8 cellular contexts compared by ENCODE assay signal in genomic region chr20:23147964-23148720, GRCh38.
DNase-seq lines count a peak whose midpoint lies in the region; ATAC-seq, FAIRE-seq and TF ChIP-seq lines count a peak whose summit lies in the region.

No MANE protein-coding gene starts in this region.

- no peak for FAIRE-seq in small intestine (lab: Jason Lieb, UNC)

- H3K27me3 ChIP-seq in small intestine (ENCODE audit: control insufficient read depth in 2 of 2, insufficient read depth in 2 of 2, low read length in 2 of 2), result no peaks in the 10 kb centered on the region

- no peak for TF ChIP-seq CTCF in fibroblast of mammary gland (conservative IDR thresholded peaks at IDR 0.05; ENCODE audit: control insufficient read depth, insufficient read depth, low read depth, low read length)

- H3K4me1 ChIP-seq in small intestine (ENCODE audit: control insufficient read depth in 2 of 2, insufficient read depth in 1 of 2, low read depth in 1 of 2, low read length in 1 of 2), result no peaks in the 10 kb centered on the region

- no peaks in the 10 kb centered on the region for H3K36me3 ChIP-seq in small intestine (ENCODE audit: control insufficient read depth in 2 of 2, insufficient read depth in 2 of 2, low read length in 2 of 2)

- ATAC-seq in HG03439 (IDR thresholded peaks at IDR 0.05; ENCODE audit: unreplicated experiment) (peak; percentile 60), HG02970 (IDR thresholded peaks at IDR 0.05; ENCODE audit: low FRiP score, unreplicated experiment) (no peak)

- H3K9me3 ChIP-seq in small intestine (ENCODE audit: control insufficient read depth, low read depth), result no peaks in the 10 kb centered on the region

- peak overlapping the region; percentile 28 to 94 for H3K27ac ChIP-seq in small intestine (ENCODE audit: low read depth in 1 of 2, low read length in 1 of 2)

- peak; percentile 5 to 26 (median 21) for DNase-seq in stimulated activated CD4-positive, alpha-beta T cell treated with anti-CD3 and anti-CD28 coated beads, Interleukin-12 subunit alpha, Interleukin-12 subunit beta, amount 100 ng/mL, for 48 hours (ENCODE audit: low read depth in 2 of 3, low spot score in 1 of 3)
- no peak for DNase-seq in stimulated activated CD4-positive, alpha-beta T cell treated with anti-CD3 and anti-CD28 coated beads, Interleukin-4, amount 100 ng/mL, for 1 hour
- DNase-seq in UCSD-AML1 (lab: John Stamatoyannopoulos, UW; ENCODE audit: unreplicated experiment) (peak; percentile 60), fibroblast of mammary gland (ENCODE audit: low read depth) (peak; percentile 95), small intestine (peak; percentile 76)
- DNase-seq in effector CD4-positive, alpha-beta T cell, result no peak

- 55 to 64% (median 61%) methylated on average over 9 of the region's 9 CpGs for WGBS in small intestine, 3 donors

- H3K4me3 ChIP-seq in fibroblast of mammary gland (ENCODE audit: control insufficient read depth, low read depth, low read length) (no peak overlapping the region), small intestine (ENCODE audit: low read depth in 1 of 2, low read length in 2 of 2) (no peak overlapping the region)

Comparison
In these comparisons a context has a peak if more than half of its experiments do, and no peak if none do; other contexts are left out.
1. DNase-seq: peak in stimulated activated CD4-positive, alpha-beta T cell treated with anti-CD3 and anti-CD28 coated beads, Interleukin-12 subunit alpha, Interleukin-12 subunit beta, amount 100 ng/mL, for 48 hours (3 of 3), UCSD-AML1 (single experiment), fibroblast of mammary gland (single experiment) and small intestine (single experiment); none in stimulated activated CD4-positive, alpha-beta T cell treated with anti-CD3 and anti-CD28 coated beads, Interleukin-4, amount 100 ng/mL, for 1 hour (single experiment) and effector CD4-positive, alpha-beta T cell (single experiment).